Comparison of ENCODE assay signal across 8 cellular contexts in genomic region chr4:77852892-77853495, GRCh38. TPM values are rescaled to one million over a fixed set of nuclear protein-coding genes. Genes with fewer than 3 reads are reported as not detected.
DNase-seq lines count a peak whose midpoint lies in the region; ATAC-seq, FAIRE-seq and TF ChIP-seq lines count a peak whose summit lies in the region.

No MANE protein-coding gene starts in this region.

- peak overlapping the region; percentile 95 for H3K27ac Mint-ChIP-seq in CD4-positive, alpha-beta T cell

- no peaks in the 10 kb centered on the region for H3K27me3 ChIP-seq in CD4-positive, alpha-beta T cell (ENCODE audit: control insufficient read depth, insufficient read depth, low read length)
- no peaks in the 10 kb centered on the region for H3K27me3 ChIP-seq in ascending aorta

- H3K36me3 ChIP-seq in kidney (ENCODE audit: control insufficient read depth in 1 of 2, insufficient read depth in 2 of 2, low read length in 2 of 2) (no peaks in the 10 kb centered on the region), ascending aorta (no peaks in the 10 kb centered on the region)

- no peaks in the 10 kb centered on the region for H3K27me3 Mint-ChIP-seq in CD4-positive, alpha-beta T cell

- H3K4me1 Mint-ChIP-seq in CD4-positive, alpha-beta T cell (ENCODE audit: low read depth), result peaks cover 53% of the 10 kb centered on the region

- TF ChIP-seq CTCF in CD4-positive, alpha-beta T cell (IDR thresholded peaks at IDR 0.05), result no peak
- TF ChIP-seq CTCF in kidney (IDR thresholded peaks at IDR 0.05; ENCODE audit: borderline replicate concordance, extremely low read depth, insufficient read depth), result no peak
- TF ChIP-seq CTCF in ascending aorta (IDR thresholded peaks at IDR 0.05), result no peak

- H3K4me1 ChIP-seq in kidney (ENCODE audit: control insufficient read depth in 1 of 2, insufficient read depth in 1 of 2, low read depth in 1 of 2, low read length in 2 of 2) (no peaks in the 10 kb centered on the region), ascending aorta (no peaks in the 10 kb centered on the region)

- peak overlapping the region; percentile 74 for H3K4me3 Mint-ChIP-seq in CD4-positive, alpha-beta T cell

- H3K27ac ChIP-seq in CD4-positive, alpha-beta T cell (ENCODE audit: low read depth, low read length), result peak overlapping the region; percentile 58
- H3K27ac ChIP-seq in kidney (ENCODE audit: low read depth in 2 of 2, low read length in 2 of 2) (no peak overlapping the region), ascending aorta (no peak overlapping the region)

- no peaks in the 10 kb centered on the region for H3K9me3 ChIP-seq in CD4-positive, alpha-beta T cell (ENCODE audit: control insufficient read depth, low read length)
- no peaks in the 10 kb centered on the region for H3K9me3 ChIP-seq in kidney (ENCODE audit: control insufficient read depth in 1 of 2, low read length in 2 of 2)
- H3K9me3 ChIP-seq in ascending aorta, result no peaks in the 10 kb centered on the region

- no peak for FAIRE-seq in kidney (lab: Jason Lieb, UNC)

- H3K4me3 ChIP-seq in kidney (ENCODE audit: low read length in 2 of 2) (no peak overlapping the region), ascending aorta (no peak overlapping the region)

- DNase-seq in CD4-positive, alpha-beta T cell, result peak; percentile 42 to 67 (median 46)
- DNase-seq in Kasumi-1 (lab: John Stamatoyannopoulos, UW), result peak; percentile 84 to 91
- DNase-seq in activated T-helper 1 cell treated with Interleukin-2 at 50 U/mL for 16 hours (ENCODE audit: low read depth), result peak; percentile 47
- peak; percentile 37 to 54 (median 42) for DNase-seq in stimulated activated CD4-positive, alpha-beta T cell treated with anti-CD3 and anti-CD28 coated beads, Interleukin-12 subunit alpha, Interleukin-12 subunit beta, amount 100 ng/mL, for 48 hours (ENCODE audit: low read depth in 2 of 3, low spot score in 1 of 3)
- no peak for DNase-seq in kidney
- DNase-seq in ascending aorta (ENCODE audit: low spot score in 2 of 2), result no peak
- DNase-seq in D341Med (ENCODE audit: low spot score), result no peak

- no peak overlapping the region for H3K9ac ChIP-seq in kidney (ENCODE audit: low read length in 2 of 2)

- ATAC-seq in CD4-positive, alpha-beta T cell (ENCODE audit: poor library complexity), result peak; percentile 83
- peak; percentile 94 for ATAC-seq in GM21447 (IDR thresholded peaks at IDR 0.05; ENCODE audit: unreplicated experiment)

- no peaks in the 10 kb centered on the region for H3K36me3 Mint-ChIP-seq in CD4-positive, alpha-beta T cell (ENCODE audit: low read depth)

- intact Hi-C loops in CD4-positive, alpha-beta T cell (cut with DNase I, micrococcal nuclease), result no loop called here
- intact Hi-C loops in kidney (cut with DNase I), result no loop called here
- intact Hi-C loops in ascending aorta (cut with DNase I), result no loop called here

- POLR2A ChIA-PET in CD4-positive, alpha-beta T cell (lab: Charles Lee), result interaction anchor here (0.9 to 17.1 kb wide), 10 partner anchors 9 to 71 kb away, joined by 3 to 1450 read pairs (median 4); partner anchors contain the start of genes CNOT6L and MRPL1

- CTCF ChIA-PET in CD4-positive, alpha-beta T cell (lab: Charles Lee), result interaction anchor here (0.9 to 1.4 kb wide), 5 partner anchors 9 to 33 kb away, joined by 3 to 16 read pairs (median 3); no protein-coding TSS in a partner anchor

- no peaks in the 10 kb centered on the region for H3K9me3 Mint-ChIP-seq in CD4-positive, alpha-beta T cell

RNA-seq across cellular contexts. Expression of gene MRPL1, which starts 9.6 kb away (rescaled TPM):
- total RNA-seq in CD4-positive, alpha-beta T cell, result 10 to 100 TPM; 14.8 to 17.5 TPM
- 29.8 TPM for total RNA-seq in kidney
- polyA plus RNA-seq in kidney (ENCODE audit: insufficient read depth, low read depth, low replicate concordance), result 61.0 TPM
- 6.2 TPM for total RNA-seq in ascending aorta

RNA-seq across cellular contexts. Expression of gene CNOT6L, which starts 33.8 kb away (rescaled TPM):
- 100 to 1,000 TPM; 216 to 234 TPM for total RNA-seq in CD4-positive, alpha-beta T cell
- total RNA-seq in kidney, result 73.3 TPM
- 5.8 TPM for polyA plus RNA-seq in kidney (ENCODE audit: insufficient read depth, low read depth, low replicate concordance)
- 13.1 TPM for total RNA-seq in ascending aorta

Comparison
In these comparisons a context has a peak if more than half of its experiments do, and no peak if none do; other contexts are left out.
1. DNase-seq: peak in CD4-positive, alpha-beta T cell (10 of 10), Kasumi-1 (2 of 2), activated T-helper 1 cell treated with Interleukin-2 at 50 U/mL for 16 hours (single experiment) and stimulated activated CD4-positive, alpha-beta T cell treated with anti-CD3 and anti-CD28 coated beads, Interleukin-12 subunit alpha, Interleukin-12 subunit beta, amount 100 ng/mL, for 48 hours (3 of 3); none in kidney (single experiment), ascending aorta (0 of 2) and D341Med (single experiment).